Comparison of ENCODE assay signal across 13 cellular contexts in genomic region chr10:50387736-50388081, GRCh38.
A peak's percentile ranks its signal among the peaks of the same experiment; 100 is the strongest.
DNase-seq lines count a peak whose midpoint lies in the region; ATAC-seq, FAIRE-seq and TF ChIP-seq lines count a peak whose summit lies in the region.
"Had no signal": no experiment of that assay in that cellular context is flagged by ENCODE, and none has a peak within 500 bp of the region (broad histone marks: within the 10 kb centered on the region; RNA-seq: fewer than 3 reads in every experiment).

No MANE protein-coding gene starts in this region.

- WGBS in K562 (ENCODE audit: insufficient coverage, low coverage, missing lambda C conversion rate) = 8% methylated on average over 2 of the region's 2 CpGs

- peaks cover 12 to 45% of the 10 kb centered on the region in 2 experiments for H3K4me1 ChIP-seq in K562 (replicated peaks in 1 of 2; ENCODE audit: control insufficient read depth in 2 of 2, insufficient read depth in 2 of 2, low read length in 2 of 2)

- H3K27ac ChIP-seq in K562 (ENCODE audit: extremely low read depth, low read depth, low read length) = no peak overlapping the region
- H3K27ac ChIP-seq: thoracic aorta had no signal

- BruUV-seq in K562 (replicated peaks; lab: Mats Ljungman, UMichigan) = no TSS peak

- TF ChIP-seq POLR2A in K562 (conservative IDR thresholded peaks at IDR 0.05) = no peak

- no peaks in the 10 kb centered on the region for H3K9me1 ChIP-seq in K562 (ENCODE audit: control insufficient read depth, insufficient read depth, low read length)

- peaks cover 41% of the 10 kb centered on the region for H3K36me3 ChIP-seq in K562 (ENCODE audit: control insufficient read depth, insufficient read depth, low read length)
- H3K36me3 ChIP-seq: thoracic aorta had no signal

- H3K9me3 ChIP-seq in K562 (replicated peaks; ENCODE audit: control insufficient read depth, insufficient read depth, low read depth, low read length) = no peaks in the 10 kb centered on the region
- H3K9me3 ChIP-seq: thoracic aorta had no signal

- TF ChIP-seq EP300 in K562 (IDR thresholded peaks at IDR 0.05; ENCODE audit: low read length) = no peak

- H3K4me3 ChIP-seq in K562 = no peak overlapping the region
- H3K4me3 ChIP-seq: thoracic aorta had no signal

- peaks cover 100% of the 10 kb centered on the region for H3K79me2 ChIP-seq in K562 (ENCODE audit: control insufficient read depth, insufficient read depth, low read length)

- in situ Hi-C loops in K562 (cut with MboI) = no loop called here

- TF ChIP-seq CTCF in K562 (IDR thresholded peaks at IDR 0.05 in 2 of 3, conservative IDR thresholded peaks at IDR 0.05 in 1 of 3; ENCODE audit: insufficient read depth in 2 of 3, low read depth in 1 of 3, low read length in 3 of 3) = no peak

- POLR2A ChIA-PET in K562 (lab: Yijun Ruan, JAX) = interaction anchor here (0.8 to 4.3 kb wide), 4 partner anchors 9 to 1445 kb away, joined by 4 to 23 read pairs (median 4); no protein-coding TSS in a partner anchor

- no peak overlapping the region for H2AFZ ChIP-seq in K562 (ENCODE audit: low read depth, low read length)

- DNase-seq in K562 (ENCODE audit: extremely low read depth in 1 of 4, low spot score in 3 of 4) = no peak
- DNase-seq in activated gamma-delta T cell treated with Interleukin-2 at 50 U/mL for 16 hours = no peak
- DNase-seq in 8988T = no peak
- no peak for DNase-seq in DMS53 treated with DMSO at 0.1 percent for 48 hours (lab: John Stamatoyannopoulos, UW; ENCODE audit: unreplicated experiment)
- DNase-seq in Kasumi-1 (lab: John Stamatoyannopoulos, UW) = no peak
- DNase-seq: activated CD4-positive, CD25-positive, alpha-beta regulatory T cell treated with anti-CD3 and anti-CD28 coated beads, Interleukin-2, amount 50 U/mL, for 72 hours; activated naive CD4-positive, alpha-beta T cell; NCI-H1092 treated with DMSO at 0.1 percent for 48 hours; NCI-H524 treated with DMSO at 0.1 percent for 48 hours had no signal

- no peak for FAIRE-seq in K562 (lab: Jason Lieb, UNC)

- H3K9ac ChIP-seq in K562 (ENCODE audit: insufficient read depth in 1 of 2, low read depth in 2 of 2, low read length in 2 of 2) = no peak overlapping the region

- CTCF ChIA-PET in K562 (lab: Yijun Ruan, JAX; ENCODE audit: low intra/inter-chr PET ratio) = no interaction called here

- no peak overlapping the region; the same call in 1 of the 2 replicates for H3K4me2 ChIP-seq in K562 (ENCODE audit: insufficient read depth, low read length)

- ATAC-seq in GM18868 (IDR thresholded peaks at IDR 0.05; ENCODE audit: unreplicated experiment) = peak; percentile 66
- ATAC-seq in GM21447 (IDR thresholded peaks at IDR 0.05; ENCODE audit: unreplicated experiment) = peak; percentile 58
- ATAC-seq in HG03066 (IDR thresholded peaks at IDR 0.05; ENCODE audit: low read depth, unreplicated experiment) = peak; percentile 58
- ATAC-seq in K562 = peak; percentile 34

- intact Hi-C loops in K562 (cut with micrococcal nuclease) = no loop called here

- H3K27me3 ChIP-seq in K562 (ENCODE audit: control insufficient read depth in 2 of 2, insufficient read depth in 2 of 2, low read length in 2 of 2) = no peaks in the 10 kb centered on the region

- peaks cover 36% of the 10 kb centered on the region; the same call in 1 of the 2 replicates for H4K20me1 ChIP-seq in K562 (replicated peaks; ENCODE audit: control insufficient read depth, insufficient read depth, low read length)

- no peak for TF ChIP-seq RAD21 in K562 (CRISPR knock-in tag; conservative IDR thresholded peaks at IDR 0.05 in 1 of 2, IDR thresholded peaks at IDR 0.05 in 1 of 2)

TF ChIP-seq in K562, 482 proteins besides CTCF, POLR2A, EP300 and RAD21:
- peak; percentile 44; the same call in 1 of the 2 replicates for TF ChIP-seq SPI1 (IDR thresholded peaks at IDR 0.05; ENCODE audit: borderline replicate concordance, low read depth, low read length)
- TF ChIP-seq TARDBP (IDR thresholded peaks at IDR 0.05) = no peak
- peak in 1 of 2 experiments; percentile 32; a peak in 1 of 4 replicates for TF ChIP-seq ZNF318 (IDR thresholded peaks at IDR 0.05; ENCODE audit: borderline replicate concordance in 1 of 2, low read depth in 1 of 2)
